Comparison of ENCODE assay signal across 1 cellular context in genomic region chr9:133058550-133059320, GRCh38.
TF ChIP-seq lines count a peak whose summit lies in the region.

No MANE protein-coding gene starts in this region.

TF ChIP-seq in H1, 55 proteins besides CTCF, POLR2A, EP300 and RAD21:
- TF ChIP-seq CEBPB (IDR thresholded peaks at IDR 0.05; ENCODE audit: low read depth, low read length) = 0 out of 2 replicates have a peak, but pooled peaks have one; percentile 15
- no peak for TF ChIP-seq RNF2 (IDR thresholded peaks at IDR 0.05; ENCODE audit: borderline replicate concordance, low read depth, low read length, missing control alignments, poor library complexity, severe bottlenecking)
TF ChIP-seq in H1: peak in this region for 1.
